ENCODE assay signal across 20 cellular contexts in genomic region chr13:44014501-44014900, GRCh38.
A peak's percentile ranks its signal among the peaks of the same experiment; 100 is the strongest.
DNase-seq lines count a peak whose midpoint lies in the region; ATAC-seq and TF ChIP-seq lines count a peak whose summit lies in the region.
"Had no signal": no experiment of that assay in that cellular context is flagged by ENCODE, and none has a peak within 500 bp of the region (broad histone marks: within the 10 kb centered on the region; RNA-seq: fewer than 3 reads in every experiment).

No MANE protein-coding gene starts in this region.

- H3K4me3 ChIP-seq in SK-N-SH (ENCODE audit: low read depth in 2 of 2, low read length in 1 of 2) (no peak overlapping the region), smooth muscle cell (no peak overlapping the region), right lobe of liver (no peak overlapping the region)
- H3K4me3 ChIP-seq: GM23338, Peyer's patch had no signal

- no peaks in the 10 kb centered on the region for H3K9me2 ChIP-seq in SK-N-SH

- TF ChIP-seq POLR2A in right lobe of liver (IDR thresholded peaks at IDR 0.05) = no peak

- H3F3A ChIP-seq in SK-N-SH (replicated peaks; ENCODE audit: insufficient read depth) (peaks cover 6% of the 10 kb centered on the region), smooth muscle cell (ENCODE audit: low read depth) (peaks cover 30% of the 10 kb centered on the region)

- no peaks in the 10 kb centered on the region for H4K20me1 ChIP-seq in SK-N-SH (ENCODE audit: insufficient read depth)
- no peaks in the 10 kb centered on the region for H4K20me1 ChIP-seq in smooth muscle cell (ENCODE audit: low read depth)

- no peak overlapping the region for H2AFZ ChIP-seq in SK-N-SH (ENCODE audit: low read depth)
- peak overlapping the region; percentile 73 for H2AFZ ChIP-seq in smooth muscle cell (ENCODE audit: low read depth)
- H2AFZ ChIP-seq: GM23338 had no signal

- H3K4me2 ChIP-seq in SK-N-SH = no peak overlapping the region
- peak overlapping the region; percentile 73 for H3K4me2 ChIP-seq in smooth muscle cell
- H3K4me2 ChIP-seq: GM23338 had no signal

- H3K9ac ChIP-seq in SK-N-SH = no peak overlapping the region
- H3K9ac ChIP-seq in smooth muscle cell (ENCODE audit: low read depth) = peak overlapping the region; percentile 75

- POLR2A ChIA-PET in SK-N-SH (lab: Yijun Ruan, JAX) = no interaction called here

- H3K36me3 ChIP-seq in SK-N-SH (replicated peaks in 1 of 2; ENCODE audit: control insufficient read depth in 1 of 2, insufficient read depth in 2 of 2, low read length in 1 of 2) (no peaks in the 10 kb centered on the region), smooth muscle cell (ENCODE audit: low read depth) (no peaks in the 10 kb centered on the region), right lobe of liver (no peaks in the 10 kb centered on the region)
- H3K36me3 ChIP-seq: Peyer's patch had no signal

- no peaks in the 10 kb centered on the region for H3K9me3 ChIP-seq in SK-N-SH
- no peaks in the 10 kb centered on the region for H3K9me3 ChIP-seq in smooth muscle cell (replicated peaks; ENCODE audit: low read depth)
- no peaks in the 10 kb centered on the region for H3K9me3 ChIP-seq in right lobe of liver
- H3K9me3 ChIP-seq: Peyer's patch had no signal

- intact Hi-C loops in right lobe of liver (cut with DNase I) = no loop called here

- 92% methylated on average over 8 of the region's 8 CpGs for WGBS in SK-N-SH (ENCODE audit: low lambda C conversion rate)
- WGBS in smooth muscle cell (ENCODE audit: low lambda C conversion rate) = 36% methylated on average over 8 of the region's 8 CpGs
- 73% methylated on average over 8 of the region's 8 CpGs for WGBS in right lobe of liver (ENCODE audit: insufficient coverage, low coverage, low lambda C conversion rate, missing lambda C conversion rate)

- peak overlapping the region; percentile 71 to 72; a peak in 3 of 4 replicates for H3K27ac ChIP-seq in SK-N-SH (ENCODE audit: low read depth in 2 of 2, low read length in 1 of 2)
- H3K27ac ChIP-seq in smooth muscle cell (ENCODE audit: low read depth) = peak overlapping the region; percentile 95
- no peak overlapping the region for H3K27ac ChIP-seq in right lobe of liver
- H3K27ac ChIP-seq: 22Rv1, Peyer's patch had no signal

- no peak for TF ChIP-seq RAD21 in SK-N-SH (IDR thresholded peaks at IDR 0.05; ENCODE audit: low read length)

- DNase-seq in SK-N-SH (no peak), RPMI7951 (ENCODE audit: low read depth) (peak; percentile 62), lung microvascular endothelial cell (ENCODE audit: low read depth in 2 of 2) (peak; percentile 76 to 77), smooth muscle cell (lab: John Stamatoyannopoulos, UW; ENCODE audit: unreplicated experiment) (no peak), NCI-H2107 treated with DMSO at 0.1 percent for 48 hours (lab: John Stamatoyannopoulos, UW; ENCODE audit: unreplicated experiment) (no peak), NCI-H128 (lab: John Stamatoyannopoulos, UW; ENCODE audit: unreplicated experiment) (no peak), right lobe of liver (no peak)
- DNase-seq: ACHN; CD8-positive, alpha-beta T cell; DMS53; GDM1; HCEC 1CT; NCI-H1105; NCI-H2081; NCI-H2171 treated with DMSO at 0.1 percent for 48 hours; NCI-H524 treated with DMSO at 0.1 percent for 48 hours; Peyer's patch had no signal

- TF ChIP-seq EP300 in SK-N-SH (IDR thresholded peaks at IDR 0.05; ENCODE audit: borderline replicate concordance in 1 of 2, low read depth in 1 of 2, low read length in 1 of 2) = no peak

- peaks cover 0 to 7% of the 10 kb centered on the region in 2 experiments; a peak in 2 of 4 replicates for H3K4me1 ChIP-seq in SK-N-SH (ENCODE audit: control insufficient read depth in 1 of 2, insufficient read depth in 2 of 2, low read depth in 1 of 2, low read length in 1 of 2)
- H3K4me1 ChIP-seq in smooth muscle cell (ENCODE audit: low read depth) = peaks cover 18% of the 10 kb centered on the region
- H3K4me1 ChIP-seq in right lobe of liver = no peaks in the 10 kb centered on the region
- H3K4me1 ChIP-seq: Peyer's patch had no signal

- H3K27me3 ChIP-seq in SK-N-SH (ENCODE audit: insufficient read depth) = no peaks in the 10 kb centered on the region
- no peaks in the 10 kb centered on the region for H3K27me3 ChIP-seq in smooth muscle cell (ENCODE audit: low read depth)
- no peaks in the 10 kb centered on the region for H3K27me3 ChIP-seq in right lobe of liver
- H3K27me3 ChIP-seq: Peyer's patch had no signal

- CTCF ChIA-PET in SK-N-SH (lab: Yijun Ruan, JAX) = interaction anchor here (0.9 to 1.5 kb wide), 2 partner anchors 18 to 107 kb away, joined by 3 to 4 read pairs; no protein-coding TSS in a partner anchor

- no peak for TF ChIP-seq CTCF in SK-N-SH (IDR thresholded peaks at IDR 0.05)
- TF ChIP-seq CTCF in smooth muscle cell (IDR thresholded peaks at IDR 0.05; ENCODE audit: borderline replicate concordance, insufficient read depth, poor library complexity, severe bottlenecking) = no peak
- TF ChIP-seq CTCF in right lobe of liver (IDR thresholded peaks at IDR 0.05) = no peak

- H3K79me2 ChIP-seq in SK-N-SH (ENCODE audit: insufficient read depth) = no peaks in the 10 kb centered on the region
- H3K79me2 ChIP-seq in smooth muscle cell (ENCODE audit: low read depth) = no peaks in the 10 kb centered on the region

- ATAC-seq in SK-N-SH treated with all-trans-retinoic acid at 6 μM for 48 hours (no peak), right lobe of liver (no peak)
- ATAC-seq: CD8-positive, alpha-beta T cell; GM23338 had no signal

TF ChIP-seq in SK-N-SH, 30 proteins besides CTCF, POLR2A, EP300 and RAD21 (continues in another document):
- TF ChIP-seq FOSL2 (IDR thresholded peaks at IDR 0.05; ENCODE audit: borderline replicate concordance, low read depth) (no peak), TCF12 (IDR thresholded peaks at IDR 0.05) (no peak), USF2 (IDR thresholded peaks at IDR 0.05; ENCODE audit: borderline replicate concordance, low read depth, low read length) (no peak), SIN3A (IDR thresholded peaks at IDR 0.05; ENCODE audit: borderline replicate concordance, low read depth, low read length) (no peak), ZBTB33 (IDR thresholded peaks at IDR 0.05; ENCODE audit: borderline replicate concordance, low read depth) (no peak), FOXJ3 (CRISPR knock-in tag; IDR thresholded peaks at IDR 0.05) (no peak), RCOR1 (IDR thresholded peaks at IDR 0.05; ENCODE audit: low read length) (no peak), EZH2phosphoT487 (IDR thresholded peaks at IDR 0.05; ENCODE audit: borderline replicate concordance, low read depth) (no peak)

TF ChIP-seq in SK-N-SH treated with all-trans-retinoic acid at 6 μM for 48 hours, 23 proteins besides CTCF, POLR2A, EP300 and RAD21:
- TF ChIP-seq GLIS3 (CRISPR knock-in tag; IDR thresholded peaks at IDR 0.05) = no peak
- TF ChIP-seq ESRRG (CRISPR knock-in tag; IDR thresholded peaks at IDR 0.05) = no peak
- TF ChIP-seq ARNTL (CRISPR knock-in tag; IDR thresholded peaks at IDR 0.05; ENCODE audit: borderline replicate concordance, low read depth) = no peak
- TF ChIP-seq ISL1 (CRISPR knock-in tag; IDR thresholded peaks at IDR 0.05) = no peak
- no peak for TF ChIP-seq PATZ1 (CRISPR knock-in tag; IDR thresholded peaks at IDR 0.05; ENCODE audit: borderline replicate concordance)
- no peak for TF ChIP-seq ZNF70 (CRISPR knock-in tag; IDR thresholded peaks at IDR 0.05)
- TF ChIP-seq POU6F1 (CRISPR knock-in tag; IDR thresholded peaks at IDR 0.05; ENCODE audit: borderline replicate concordance, low read depth) = no peak

Comparison
In these comparisons a context has a peak if more than half of its experiments do, and no peak if none do; other contexts are left out.
1. DNase-seq: peak in RPMI7951 (single experiment) and lung microvascular endothelial cell (2 of 2); none in SK-N-SH (single experiment), smooth muscle cell (single experiment), NCI-H2107 treated with DMSO at 0.1 percent for 48 hours (single experiment), NCI-H128 (single experiment) and right lobe of liver (0 of 3).
2. H3K27ac ChIP-seq: peak in SK-N-SH (2 of 2) and smooth muscle cell (single experiment); none in right lobe of liver (0 of 3).